In the genomic region with DNA sequence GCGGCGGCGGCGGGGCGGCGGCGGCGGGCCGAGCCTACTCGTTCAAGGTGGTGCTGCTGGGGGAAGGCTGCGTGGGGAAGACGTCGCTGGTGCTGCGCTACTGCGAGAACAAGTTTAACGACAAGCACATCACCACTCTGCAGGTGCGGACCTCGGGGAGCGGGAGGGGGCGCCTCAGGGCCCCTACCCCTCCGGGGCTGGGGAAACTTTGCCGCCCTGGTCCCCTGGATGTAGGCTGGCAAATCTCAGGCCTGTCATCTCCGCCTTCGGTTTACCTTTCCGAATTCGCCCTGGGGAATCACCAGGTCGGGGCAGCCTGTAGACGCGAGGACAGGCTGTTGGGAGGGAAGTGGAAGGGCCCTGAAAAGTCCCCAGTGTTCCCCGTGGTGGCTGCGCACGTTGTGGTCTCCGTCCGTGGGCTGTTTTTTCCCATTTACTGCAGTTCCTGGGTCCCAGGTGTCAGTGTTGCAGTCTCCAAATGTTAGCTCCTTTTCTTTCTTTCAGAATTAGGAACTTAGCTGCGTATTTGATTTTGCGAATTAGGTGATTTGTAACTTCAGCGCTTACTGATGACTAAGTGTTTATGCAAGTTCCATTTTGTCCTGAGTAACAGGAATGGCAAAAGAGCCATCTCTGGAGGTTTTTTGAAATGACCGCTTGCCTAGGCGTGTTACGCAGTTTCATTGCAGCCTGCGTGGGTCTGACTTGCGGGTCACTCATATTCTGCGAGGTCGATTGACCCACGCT, we compare ENCODE assay signal across 8 cellular contexts. TPM values are rescaled to one million over a fixed set of nuclear protein-coding genes. Genes with fewer than 3 reads are reported as not detected.
A peak's percentile ranks its signal among the peaks of the same experiment; 100 is the strongest.
DNase-seq lines count a peak whose midpoint lies in the region; ATAC-seq and TF ChIP-seq lines count a peak whose summit lies in the region.

No MANE protein-coding gene starts in this region.

- TF ChIP-seq CTCF in WI38 (IDR thresholded peaks at IDR 0.05; ENCODE audit: low read depth, low read length), result no peak

- peak; percentile 38 for ATAC-seq in GM21367 (IDR thresholded peaks at IDR 0.05; ENCODE audit: unreplicated experiment)

- H3K4me3 ChIP-seq in WI38 (ENCODE audit: low read depth, low read length), result peak overlapping the region; percentile 96

- peak; percentile 74 for DNase-seq in DMS53 (lab: John Stamatoyannopoulos, UW)
- DNase-seq in HT-29 (ENCODE audit: low spot score), result peak; percentile 64
- peak; percentile 70 for DNase-seq in central memory CD4-positive, alpha-beta T cell
- DNase-seq in left kidney (ENCODE audit: low read depth, low spot score), result peak; percentile 69
- peak; percentile 52 to 56 for DNase-seq in stimulated activated CD4-positive, alpha-beta T cell treated with anti-CD3 and anti-CD28 coated beads, Interleukin-1b, Interleukin-23, amount 100 ng/mL, for 4 hours (ENCODE audit: low read depth in 2 of 2)
- no peak for DNase-seq in NCI-H2107 treated with DMSO at 0.1 percent for 48 hours (lab: John Stamatoyannopoulos, UW; ENCODE audit: unreplicated experiment)

RNA-seq across cellular contexts. Expression of a gene that starts 0.7 kb away (rescaled TPM):
- total RNA-seq in HT-29 (2014; rRNA removed; shearing (Covaris generic)), result 4.9 and 14.3 TPM in 2 replicates
